In genomic region chr9:89740722-89741121, GRCh38 we compare ENCODE assay signal across 10 cellular contexts.
DNase-seq lines count a peak whose midpoint lies in the region; ATAC-seq and TF ChIP-seq lines count a peak whose summit lies in the region.
"Had no signal": no experiment of that assay in that cellular context is flagged by ENCODE, and none has a peak within 500 bp of the region (broad histone marks: within the 10 kb centered on the region; RNA-seq: fewer than 3 reads in every experiment).

No MANE protein-coding gene starts in this region.

- H3K4me1 Mint-ChIP-seq in CD14-positive monocyte = peaks cover 35% of the 10 kb centered on the region
- H3K4me1 Mint-ChIP-seq in activated naive CD8-positive, alpha-beta T cell treated with anti-CD3 and anti-CD28 coated beads, Interleukin-2, amount 50 U/mL, for 24 hours = peaks cover 62% of the 10 kb centered on the region

- no peak for DNase-seq in CD14-positive monocyte (ENCODE audit: low spot score)
- peak; percentile 58 for DNase-seq in GM20000 (ENCODE audit: low spot score)
- peak; percentile 45 for DNase-seq in activated naive CD8-positive, alpha-beta T cell treated with anti-CD3 and anti-CD28 coated beads, Interleukin-2, amount 50 U/mL, for 24 hours
- no peak for DNase-seq in Ammon's horn (ENCODE audit: low spot score)
- DNase-seq in middle frontal gyrus (ENCODE audit: extremely low spot score, low spot score) = no peak
- no peak for DNase-seq in HEK293T (ENCODE audit: extremely low spot score)
- DNase-seq: NCI-H2107, substantia nigra had no signal

- peak overlapping the region; percentile 7 to 40 for H3K4me3 Mint-ChIP-seq in CD14-positive monocyte
- H3K4me3 Mint-ChIP-seq in activated naive CD8-positive, alpha-beta T cell treated with anti-CD3 and anti-CD28 coated beads, Interleukin-2, amount 50 U/mL, for 24 hours = peak overlapping the region; percentile 46

- intact Hi-C loops in CD14-positive monocyte (cut with micrococcal nuclease) = no loop called here

- H3K27me3 Mint-ChIP-seq in CD14-positive monocyte (ENCODE audit: low read depth in 3 of 3) = peaks cover 0 to 6% (median 0%) of the 10 kb centered on the region in 3 donors
- no peaks in the 10 kb centered on the region for H3K27me3 Mint-ChIP-seq in activated naive CD8-positive, alpha-beta T cell treated with anti-CD3 and anti-CD28 coated beads, Interleukin-2, amount 50 U/mL, for 24 hours

- no peak overlapping the region for H3K27ac Mint-ChIP-seq in CD14-positive monocyte
- H3K27ac Mint-ChIP-seq in activated naive CD8-positive, alpha-beta T cell treated with anti-CD3 and anti-CD28 coated beads, Interleukin-2, amount 50 U/mL, for 24 hours = no peak overlapping the region

- POLR2A ChIA-PET in HEK293T (lab: Yijun Ruan, JAX) = no interaction called here

- no peaks in the 10 kb centered on the region for H3K36me3 Mint-ChIP-seq in CD14-positive monocyte
- H3K36me3 Mint-ChIP-seq in activated naive CD8-positive, alpha-beta T cell treated with anti-CD3 and anti-CD28 coated beads, Interleukin-2, amount 50 U/mL, for 24 hours (ENCODE audit: low read depth) = no peaks in the 10 kb centered on the region

- CTCF ChIA-PET in HEK293T (lab: Yijun Ruan, JAX) = no interaction called here

- ATAC-seq in HG03457 (IDR thresholded peaks at IDR 0.05; ENCODE audit: unreplicated experiment) = peak; percentile 55
- peak; percentile 87 for ATAC-seq in activated naive CD8-positive, alpha-beta T cell treated with anti-CD3 and anti-CD28 coated beads, Interleukin-2, amount 50 U/mL, for 24 hours
- ATAC-seq in HG03025 (IDR thresholded peaks at IDR 0.05; ENCODE audit: low FRiP score, unreplicated experiment) = no peak

- TF ChIP-seq CTCF in CD14-positive monocyte (IDR thresholded peaks at IDR 0.05) (no peak), GM20000 (IDR thresholded peaks at IDR 0.05; ENCODE audit: extremely low read depth, missing control alignments) (no peak)

- peaks cover 4 to 12% (median 8%) of the 10 kb centered on the region in 7 donors for H3K9me3 Mint-ChIP-seq in CD14-positive monocyte
- H3K9me3 Mint-ChIP-seq in activated naive CD8-positive, alpha-beta T cell treated with anti-CD3 and anti-CD28 coated beads, Interleukin-2, amount 50 U/mL, for 24 hours = no peaks in the 10 kb centered on the region

TF ChIP-seq in HEK293T, 16 proteins besides CTCF, POLR2A, EP300 and RAD21:
- TF ChIP-seq ZNF384 (IDR thresholded peaks at IDR 0.05) (no peak), CTBP1 (IDR thresholded peaks at IDR 0.05; ENCODE audit: borderline replicate concordance) (no peak), BHLHE40 (IDR thresholded peaks at IDR 0.05; ENCODE audit: borderline replicate concordance) (no peak), FOXA1 (IDR thresholded peaks at IDR 0.05) (no peak)

Comparison
In these comparisons a context has a peak if more than half of its experiments do, and no peak if none do; other contexts are left out.
1. DNase-seq: peak in GM20000 (single experiment) and activated naive CD8-positive, alpha-beta T cell treated with anti-CD3 and anti-CD28 coated beads, Interleukin-2, amount 50 U/mL, for 24 hours (single experiment); none in CD14-positive monocyte (single experiment), Ammon's horn (single experiment), middle frontal gyrus (single experiment) and HEK293T (single experiment).